In the genomic region with DNA sequence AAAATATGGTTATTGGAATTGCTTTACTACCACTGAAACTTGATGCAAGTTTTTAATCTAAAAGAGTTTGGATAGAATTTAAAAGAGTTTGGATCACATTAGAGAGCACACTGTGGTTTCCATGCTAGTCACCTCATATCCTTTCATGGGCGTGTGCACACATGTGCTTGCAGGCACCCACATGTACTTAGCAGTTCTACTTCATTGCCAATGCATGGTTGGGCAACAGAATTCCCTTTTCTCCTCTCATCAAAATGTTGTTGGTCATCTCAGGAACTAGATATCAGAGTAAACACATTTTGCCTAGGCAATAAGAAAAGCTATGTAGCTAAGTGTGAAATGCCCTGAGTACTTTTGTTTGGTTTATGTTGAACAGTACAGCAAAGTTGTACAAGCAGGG, we compare ENCODE assay signal across 24 cellular contexts.
DNase-seq lines count a peak whose midpoint lies in the region; ATAC-seq, FAIRE-seq and TF ChIP-seq lines count a peak whose summit lies in the region.
"Had no signal": no experiment of that assay in that cellular context is flagged by ENCODE, and none has a peak within 500 bp of the region (broad histone marks: within the 10 kb centered on the region; RNA-seq: fewer than 3 reads in every experiment).

No MANE protein-coding gene starts in this region.

- H4K20me1 ChIP-seq in HepG2 (ENCODE audit: insufficient read depth, low read length) (no peaks in the 10 kb centered on the region), hepatocyte (ENCODE audit: insufficient read depth, poor library complexity, severe bottlenecking) (no peaks in the 10 kb centered on the region)

- BruUV-seq in HepG2 (replicated peaks; lab: Mats Ljungman, UMichigan), result no TSS peak

- no peak for DNase-seq in HepG2 (ENCODE audit: low spot score)
- DNase-seq in right lobe of liver, result no peak
- peak; percentile 100 for DNase-seq in bronchial epithelial cell (ENCODE audit: low read depth)
- DNase-seq in foreskin keratinocyte, result peak; percentile 90 to 96
- DNase-seq in urothelium cell line (ENCODE audit: low spot score), result no peak
- DNase-seq in hepatocyte (ENCODE audit: low spot score), result no peak
- DNase-seq in left ventricle myocardium superior, result no peak
- DNase-seq in medulla oblongata (ENCODE audit: extremely low spot score), result no peak
- DNase-seq: DMS53, GDM1, Karpas-422, MM.1S, NCI-H1048, NCI-H1417 treated with DMSO at 0.1 percent for 48 hours, NCI-H187 treated with DMSO at 0.1 percent for 48 hours, NCI-H2107, NCI-H446 treated with DMSO at 0.1 percent for 48 hours, NCI-H526 treated with DMSO at 0.1 percent for 48 hours, PC-3, RPMI8226, SHP77 treated with DMSO at 0.1 percent for 48 hours had no signal

- H3K27me3 ChIP-seq in HepG2 (ENCODE audit: control insufficient read depth in 1 of 2, insufficient read depth in 2 of 2, low read length in 2 of 2), result no peaks in the 10 kb centered on the region
- no peaks in the 10 kb centered on the region for H3K27me3 ChIP-seq in right lobe of liver
- H3K27me3 ChIP-seq in bronchial epithelial cell (ENCODE audit: control insufficient read depth, insufficient read depth, low read length), result no peaks in the 10 kb centered on the region
- H3K27me3 ChIP-seq in foreskin keratinocyte, result no peaks in the 10 kb centered on the region
- H3K27me3 ChIP-seq in hepatocyte, result no peaks in the 10 kb centered on the region

- H2AFZ ChIP-seq in HepG2 (ENCODE audit: low read length) (no peak overlapping the region), hepatocyte (no peak overlapping the region)

- in situ Hi-C loops in HepG2 (cut with HindIII; ENCODE audit: extremely low pct_ligation_motif_present, low pct_unique_long_range_greater_than_20kb), result no loop called here

- POLR2A ChIA-PET in HepG2 (lab: Yijun Ruan, JAX), result no interaction called here

- H3K27ac ChIP-seq in HepG2 (ENCODE audit: extremely low read length, insufficient read depth, low read length) (no peak overlapping the region), right lobe of liver (no peak overlapping the region), foreskin keratinocyte (peak overlapping the region; percentile 40), hepatocyte (no peak overlapping the region)

- WGBS in HepG2 (ENCODE audit: low lambda C conversion rate), result 15% methylated on average over 1 of the region's 1 CpG
- WGBS in right lobe of liver (ENCODE audit: insufficient coverage, low coverage, low lambda C conversion rate, missing lambda C conversion rate), result 88% methylated on average over 1 of the region's 1 CpG
- 89% methylated on average over 1 of the region's 1 CpG for WGBS in hepatocyte (ENCODE audit: low lambda C conversion rate, missing lambda C conversion rate)

- no peaks in the 10 kb centered on the region for H3K4me1 ChIP-seq in HepG2 (ENCODE audit: insufficient read depth, low read length)
- H3K4me1 ChIP-seq in right lobe of liver, result peaks cover 0 to 10% (median 4%) of the 10 kb centered on the region in 4 donors
- peaks cover 13% of the 10 kb centered on the region for H3K4me1 ChIP-seq in foreskin keratinocyte
- no peaks in the 10 kb centered on the region for H3K4me1 ChIP-seq in hepatocyte (ENCODE audit: insufficient read depth)

- TF ChIP-seq EP300 in HepG2 (IDR thresholded peaks at IDR 0.05; ENCODE audit: low read depth in 2 of 2, low read length in 2 of 2) (no peak), HepG2 (CRISPR knock-in tag; IDR thresholded peaks at IDR 0.05; ENCODE audit: borderline replicate concordance) (no peak)

- H3K9ac ChIP-seq in HepG2 (ENCODE audit: insufficient read depth, low read depth, low read length), result no peak overlapping the region

- no peaks in the 10 kb centered on the region for H3K36me3 ChIP-seq in HepG2 (replicated peaks in 1 of 2; ENCODE audit: control insufficient read depth in 1 of 2, insufficient read depth in 2 of 2, low read length in 2 of 2)
- peaks cover 0 to 3% (median 0%) of the 10 kb centered on the region in 4 donors for H3K36me3 ChIP-seq in right lobe of liver
- H3K36me3 ChIP-seq in bronchial epithelial cell (ENCODE audit: control insufficient read depth, insufficient read depth, low read length), result no peaks in the 10 kb centered on the region
- no peaks in the 10 kb centered on the region for H3K36me3 ChIP-seq in hepatocyte (replicated peaks; ENCODE audit: insufficient read depth, low read depth)

- intact Hi-C loops in HepG2 (cut with micrococcal nuclease; ENCODE audit: unreplicated experiment), result no loop called here
- intact Hi-C loops in right lobe of liver (cut with DNase I), result no loop called here
- intact Hi-C loops in left ventricle myocardium superior (cut with micrococcal nuclease), result no loop called here

- ATAC-seq in HepG2 (no peak), right lobe of liver (no peak), foreskin keratinocyte (peak; percentile 93), left ventricle myocardium superior (no peak)
- ATAC-seq: PC-3 had no signal

- H3K9me2 ChIP-seq in hepatocyte (replicated peaks; ENCODE audit: insufficient read depth), result no peaks in the 10 kb centered on the region

- no peaks in the 10 kb centered on the region for H3K9me3 ChIP-seq in HepG2 (ENCODE audit: low read length)
- H3K9me3 ChIP-seq in right lobe of liver, result no peaks in the 10 kb centered on the region
- H3K9me3 ChIP-seq in hepatocyte (ENCODE audit: low read depth), result no peaks in the 10 kb centered on the region

- H3K79me2 ChIP-seq in HepG2 (ENCODE audit: insufficient read depth, low read length), result no peaks in the 10 kb centered on the region
- no peaks in the 10 kb centered on the region for H3K79me2 ChIP-seq in hepatocyte

- TF ChIP-seq POLR2A in HepG2 (IDR thresholded peaks at IDR 0.05; ENCODE audit: insufficient read depth in 1 of 2, low read depth in 2 of 2, low read length in 2 of 2) (no peak), right lobe of liver (IDR thresholded peaks at IDR 0.05) (no peak)

- TF ChIP-seq CTCF in HepG2 (CRISPR knock-in tag; IDR thresholded peaks at IDR 0.05) (no peak), right lobe of liver (IDR thresholded peaks at IDR 0.05) (no peak), bronchial epithelial cell (IDR thresholded peaks at IDR 0.05; ENCODE audit: insufficient read depth, low read length, severe bottlenecking) (no peak), foreskin keratinocyte (conservative IDR thresholded peaks at IDR 0.05) (no peak), hepatocyte (IDR thresholded peaks at IDR 0.05; ENCODE audit: poor library complexity) (no peak)

- no peak for TF ChIP-seq RAD21 in HepG2 (CRISPR knock-in tag; IDR thresholded peaks at IDR 0.05)

- H3K4me3 ChIP-seq in HepG2 (replicated peaks in 1 of 3; ENCODE audit: insufficient read depth in 1 of 3, low read depth in 2 of 3, low read length in 3 of 3) (no peak overlapping the region), right lobe of liver (no peak overlapping the region), bronchial epithelial cell (ENCODE audit: low read depth, low read length) (no peak overlapping the region), hepatocyte (no peak overlapping the region)

- no peak overlapping the region for H3K4me2 ChIP-seq in HepG2 (ENCODE audit: low read depth, low read length)
- H3K4me2 ChIP-seq in hepatocyte, result no peak overlapping the region

- FAIRE-seq in HepG2 (lab: Jason Lieb, UNC) (no peak), bronchial epithelial cell (lab: Jason Lieb, UNC) (peak; percentile 36), urothelium cell line (lab: Jason Lieb, UNC) (peak; percentile 61)
- FAIRE-seq: D721Med, H1, HTR-8/SVneo had no signal

- CTCF ChIA-PET in HepG2 (lab: Yijun Ruan, JAX; ENCODE audit: low intra/inter-chr PET ratio, low total read pairs), result no interaction called here

TF ChIP-seq in HepG2, 621 proteins besides CTCF, POLR2A, EP300 and RAD21:
- TF ChIP-seq NFYC (CRISPR knock-in tag; IDR thresholded peaks at IDR 0.05), result no peak
- peak; percentile 48 for TF ChIP-seq MNT (IDR thresholded peaks at IDR 0.05)
- TF ChIP-seq, protein P1, sequence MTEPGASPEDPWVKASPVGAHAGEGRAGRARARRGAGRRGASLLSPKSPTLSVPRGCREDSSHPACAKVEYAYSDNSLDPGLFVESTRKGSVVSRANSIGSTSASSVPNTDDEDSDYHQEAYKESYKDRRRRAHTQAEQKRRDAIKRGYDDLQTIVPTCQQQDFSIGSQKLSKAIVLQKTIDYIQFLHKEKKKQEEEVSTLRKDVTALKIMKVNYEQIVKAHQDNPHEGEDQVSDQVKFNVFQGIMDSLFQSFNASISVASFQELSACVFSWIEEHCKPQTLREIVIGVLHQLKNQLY (CRISPR knock-in tag; IDR thresholded peaks at IDR 0.05), result no peak
- TF ChIP-seq THYN1 (CRISPR knock-in tag; IDR thresholded peaks at IDR 0.05; ENCODE audit: borderline replicate concordance, low read depth), result no peak
- no peak for TF ChIP-seq ZFP36 (IDR thresholded peaks at IDR 0.05; ENCODE audit: borderline replicate concordance, low read depth, low read length, partially characterized antibody)
- no peak for TF ChIP-seq POLR2G (IDR thresholded peaks at IDR 0.05; ENCODE audit: low read depth, low read length)
TF ChIP-seq in HepG2: peak in this region for 1.

Comparison
In these comparisons a context has a peak if more than half of its experiments do, and no peak if none do; other contexts are left out.
1. DNase-seq: peak in bronchial epithelial cell (single experiment) and foreskin keratinocyte (2 of 2); none in HepG2 (single experiment), right lobe of liver (0 of 3), urothelium cell line (single experiment), hepatocyte (single experiment), left ventricle myocardium superior (single experiment) and medulla oblongata (single experiment).